Comparison of ENCODE assay signal across 20 cellular contexts in the genomic region with DNA sequence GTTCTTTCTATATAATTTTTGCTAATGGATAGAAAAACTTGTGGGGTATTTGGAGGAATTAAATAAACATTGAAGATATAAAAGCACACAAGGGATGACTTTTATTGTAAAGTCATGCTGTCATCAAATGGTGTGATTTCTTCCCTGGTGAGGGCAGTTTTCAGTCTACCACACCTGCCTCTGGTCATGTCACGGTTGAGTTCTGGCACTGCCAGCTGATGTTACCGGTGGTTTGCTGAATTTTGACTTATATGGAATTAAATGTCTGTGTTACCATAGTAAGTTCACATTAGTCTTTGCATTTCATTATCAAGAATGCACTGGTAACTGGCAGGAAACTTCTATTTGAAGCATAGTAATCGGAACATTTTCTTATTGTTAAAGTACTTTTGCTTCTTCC.
"Had no signal": no experiment of that assay in that cellular context is flagged by ENCODE, and none has a peak within 500 bp of the region (broad histone marks: within the 10 kb centered on the region; RNA-seq: fewer than 3 reads in every experiment).

No MANE protein-coding gene starts in this region.

- H3K4me1 ChIP-seq: colonic mucosa, lower lobe of right lung, parathyroid adenoma, thyroid gland had no signal

- H3K4me3 Mint-ChIP-seq: activated CD4-positive, alpha-beta memory T cell treated with anti-CD3 and anti-CD28 coated beads for 36 hours; activated CD8-positive, alpha-beta memory T cell treated with anti-CD3 and anti-CD28 coated beads, Interleukin-2, amount 10 ng/mL, durations not matched to agents 7 days and 5 days; mesothelial cell of epicardium had no signal

- DNase-seq: activated CD4-positive, alpha-beta memory T cell treated with anti-CD3 and anti-CD28 coated beads for 36 hours; activated CD4-positive, alpha-beta T cell treated with anti-CD3 and anti-CD28 coated beads for 1 hour; activated CD8-positive, alpha-beta memory T cell treated with anti-CD3 and anti-CD28 coated beads, Interleukin-2, amount 10 ng/mL, durations not matched to agents 7 days and 5 days; activated gamma-delta T cell; activated T-cell treated with anti-CD3 and anti-CD28 coated beads, Interleukin-2, amount 50 U/mL, for 1 hour; central memory CD4-positive, alpha-beta T cell; colonic mucosa; heart right ventricle; left cardiac atrium; lower lobe of right lung; sigmoid colon; spleen; thyroid gland had no signal

- H3K36me3 Mint-ChIP-seq: activated CD4-positive, alpha-beta memory T cell treated with anti-CD3 and anti-CD28 coated beads for 36 hours; activated CD8-positive, alpha-beta memory T cell treated with anti-CD3 and anti-CD28 coated beads, Interleukin-2, amount 10 ng/mL, durations not matched to agents 7 days and 5 days; activated naive CD4-positive, alpha-beta T cell treated with anti-CD3 and anti-CD28 coated beads, Interleukin-2, amount 50 U/mL, for 72 hours; brain; mesothelial cell of epicardium had no signal

- H3K27ac Mint-ChIP-seq: activated CD4-positive, alpha-beta memory T cell treated with anti-CD3 and anti-CD28 coated beads for 36 hours; activated CD8-positive, alpha-beta memory T cell treated with anti-CD3 and anti-CD28 coated beads, Interleukin-2, amount 10 ng/mL, durations not matched to agents 7 days and 5 days; mesothelial cell of epicardium had no signal

- H3K9me3 ChIP-seq: colonic mucosa, heart right ventricle, lower lobe of right lung, sigmoid colon, spleen, thyroid gland had no signal

- H3K9me3 Mint-ChIP-seq: activated CD4-positive, alpha-beta memory T cell treated with anti-CD3 and anti-CD28 coated beads for 36 hours; brain; mesothelial cell of epicardium had no signal

- H2AFZ ChIP-seq: parathyroid adenoma had no signal

- H3K27me3 Mint-ChIP-seq: activated CD4-positive, alpha-beta memory T cell treated with anti-CD3 and anti-CD28 coated beads for 36 hours; activated CD8-positive, alpha-beta memory T cell treated with anti-CD3 and anti-CD28 coated beads, Interleukin-2, amount 10 ng/mL, durations not matched to agents 7 days and 5 days; brain had no signal

- H3K36me3 ChIP-seq: colonic mucosa, heart right ventricle, lower lobe of right lung, sigmoid colon, spleen, thyroid gland had no signal

- H3K9ac ChIP-seq: parathyroid adenoma had no signal

- H3K4me3 ChIP-seq: colonic mucosa, heart right ventricle, lower lobe of right lung, sigmoid colon, spleen, thyroid gland had no signal

- H3K27ac ChIP-seq: colonic mucosa, epithelial cell of prostate, lower lobe of right lung, parathyroid adenoma, sigmoid colon, thyroid gland had no signal

- ATAC-seq: activated CD8-positive, alpha-beta memory T cell treated with anti-CD3 and anti-CD28 coated beads, Interleukin-2, amount 10 ng/mL, durations not matched to agents 7 days and 5 days; activated naive CD4-positive, alpha-beta T cell treated with anti-CD3 and anti-CD28 coated beads, Interleukin-2, amount 50 U/mL, for 72 hours; left cardiac atrium; lower lobe of right lung had no signal

- FAIRE-seq: frontal cortex, urothelium cell line had no signal

- H3K27me3 ChIP-seq: colonic mucosa, heart right ventricle, sigmoid colon, spleen, thyroid gland had no signal

- H3K79me2 ChIP-seq: parathyroid adenoma had no signal
